Comparison of ENCODE assay signal across 34 cellular contexts in the genomic region with DNA sequence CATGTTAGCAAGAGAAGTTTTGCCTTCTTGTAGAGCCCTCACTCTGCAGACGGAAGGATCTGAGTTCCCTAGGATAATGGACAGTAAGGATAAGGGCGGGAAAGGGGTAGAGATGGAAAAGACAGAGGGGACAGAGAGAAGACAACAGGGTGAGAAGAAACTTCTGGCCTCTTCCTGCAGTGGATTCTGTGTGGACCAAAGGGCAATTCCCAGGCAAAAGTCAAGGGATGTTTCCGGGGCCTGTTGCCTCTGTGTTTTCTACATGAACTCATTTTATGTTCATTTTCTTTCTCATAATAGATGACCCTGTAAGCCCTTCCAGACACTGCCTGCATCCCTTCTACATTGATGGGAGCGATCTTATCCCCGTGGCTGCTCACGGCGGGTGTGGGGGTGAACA. TPM values are rescaled to one million over a fixed set of nuclear protein-coding genes. Genes with fewer than 3 reads are reported as not detected.
"Had no signal": no experiment of that assay in that cellular context is flagged by ENCODE, and none has a peak within 500 bp of the region (broad histone marks: within the 10 kb centered on the region; RNA-seq: fewer than 3 reads in every experiment).

No MANE protein-coding gene starts in this region.

- H3K9me3 ChIP-seq: esophagus squamous epithelium, heart right ventricle, left lung, right atrium auricular region, testis, tibial artery, upper lobe of left lung had no signal

- DNase-seq: effector memory CD4-positive, alpha-beta T cell; esophagus squamous epithelium; foreskin melanocyte; glutamatergic neuron; heart right ventricle; hippocampal formation; left cardiac atrium; left lung; mesenchymal stem cell; naive B cell; stimulated activated CD4-positive, alpha-beta T cell treated with anti-CD3 and anti-CD28 coated beads, Interleukin-2, amount 100 ng/mL, for 24 hours; stimulated activated CD4-positive, alpha-beta T cell treated with anti-CD3 and anti-CD28 coated beads, Interleukin-4, amount 100 ng/mL, for 24 hours; stimulated activated naive CD4-positive, alpha-beta T cell treated with Interleukin-2 at 50 U/mL for 16 hours; testis; tibial artery; upper lobe of left lung had no signal

- H3K9ac ChIP-seq: parathyroid adenoma had no signal

- H3K4me3 Mint-ChIP-seq: dendritic cell treated with granulocyte-macrophage colony-stimulating factor and Interleukin-4, amounts not matched to agents 40 ng/mL and 50 ng/mL, for 4 days; mesothelial cell of epicardium; naive B cell; natural killer cell treated with Interleukin-12 subunit alpha and Interleukin-12 subunit beta and Interleukin-15 and Interleukin-18, amount 100 ng/mL, for 72 hours; neural crest cell; stimulated activated effector memory CD8-positive, alpha-beta T cell treated with anti-CD3 and anti-CD28 coated beads, Interleukin-12 subunit alpha, Interleukin-12 subunit beta, amount 100 ng/mL, for 72 hours had no signal

- H3K36me3 ChIP-seq: esophagus squamous epithelium, heart right ventricle, left lung, right atrium auricular region, tibial artery, upper lobe of left lung had no signal

- H3K27ac ChIP-seq: heart right ventricle, left lung, parathyroid adenoma, right atrium auricular region, testis, tibial artery, upper lobe of left lung had no signal

- H3K4me1 Mint-ChIP-seq: mesothelial cell of epicardium; stimulated activated effector memory CD8-positive, alpha-beta T cell treated with anti-CD3 and anti-CD28 coated beads, Interleukin-12 subunit alpha, Interleukin-12 subunit beta, amount 100 ng/mL, for 72 hours had no signal

- H3K4me3 ChIP-seq: heart right ventricle, left lung, right atrium auricular region, testis, tibial artery, upper lobe of left lung had no signal

- H3K9me3 Mint-ChIP-seq: dendritic cell treated with granulocyte-macrophage colony-stimulating factor and Interleukin-4, amounts not matched to agents 40 ng/mL and 50 ng/mL, for 4 days; mesothelial cell of epicardium; natural killer cell treated with Interleukin-12 subunit alpha and Interleukin-12 subunit beta and Interleukin-15 and Interleukin-18, amount 100 ng/mL, for 72 hours; neural crest cell; stimulated activated effector memory CD8-positive, alpha-beta T cell treated with anti-CD3 and anti-CD28 coated beads, Interleukin-12 subunit alpha, Interleukin-12 subunit beta, amount 100 ng/mL, for 72 hours had no signal

- H3K27me3 Mint-ChIP-seq: dendritic cell treated with granulocyte-macrophage colony-stimulating factor and Interleukin-4, amounts not matched to agents 40 ng/mL and 50 ng/mL, for 4 days had no signal

- H3K27me3 ChIP-seq: esophagus squamous epithelium, left lung, right atrium auricular region, testis, tibial artery, upper lobe of left lung had no signal

- FAIRE-seq: colon, endothelial cell of umbilical vein, islet of Langerhans, urothelium cell line had no signal

- ATAC-seq: left lung; sciatic nerve; stimulated activated effector memory CD8-positive, alpha-beta T cell treated with anti-CD3 and anti-CD28 coated beads, Interleukin-12 subunit alpha, Interleukin-12 subunit beta, amount 100 ng/mL, for 72 hours had no signal

- H3K27ac Mint-ChIP-seq: dendritic cell treated with granulocyte-macrophage colony-stimulating factor and Interleukin-4, amounts not matched to agents 40 ng/mL and 50 ng/mL, for 4 days; mesothelial cell of epicardium; naive B cell; natural killer cell treated with Interleukin-12 subunit alpha and Interleukin-12 subunit beta and Interleukin-15 and Interleukin-18, amount 100 ng/mL, for 72 hours; stimulated activated effector memory CD8-positive, alpha-beta T cell treated with anti-CD3 and anti-CD28 coated beads, Interleukin-12 subunit alpha, Interleukin-12 subunit beta, amount 100 ng/mL, for 72 hours had no signal

- H3K4me1 ChIP-seq: heart right ventricle, left lung, parathyroid adenoma, right atrium auricular region, testis, tibial artery, upper lobe of left lung had no signal

- H3K36me3 Mint-ChIP-seq: mesothelial cell of epicardium; naive B cell; natural killer cell treated with Interleukin-12 subunit alpha and Interleukin-12 subunit beta and Interleukin-15 and Interleukin-18, amount 100 ng/mL, for 72 hours; stimulated activated effector memory CD8-positive, alpha-beta T cell treated with anti-CD3 and anti-CD28 coated beads, Interleukin-12 subunit alpha, Interleukin-12 subunit beta, amount 100 ng/mL, for 72 hours had no signal

RNA-seq across cellular contexts. Expression of gene TMEM238L, which starts 0.6 kb away (rescaled TPM):
- total RNA-seq: cerebellum; endothelial cell of umbilical vein; epithelial cell of proximal tubule; heart right ventricle; kidney epithelial cell; left cardiac atrium; left lung; lung microvascular endothelial cell; mesothelial cell of epicardium; natural killer cell treated with Interleukin-12 subunit alpha and Interleukin-12 subunit beta and Interleukin-15 and Interleukin-18, amount 100 ng/mL, for 72 hours; neural crest cell; osteoblast; progenitor cell of endocrine pancreas; right atrium auricular region; sciatic nerve; testis; upper lobe of left lung had no signal
- polyA plus RNA-seq: endothelial cell of umbilical vein, heart right ventricle had no signal

RNA-seq across cellular contexts. Expression of gene PIRT, which starts 33.3 kb away (rescaled TPM):
- total RNA-seq: endothelial cell of umbilical vein; epithelial cell of proximal tubule; esophagus squamous epithelium; heart right ventricle; kidney epithelial cell; left cardiac atrium; left lung; lung microvascular endothelial cell; mesothelial cell of epicardium; natural killer cell treated with Interleukin-12 subunit alpha and Interleukin-12 subunit beta and Interleukin-15 and Interleukin-18, amount 100 ng/mL, for 72 hours; osteoblast; progenitor cell of endocrine pancreas; right atrium auricular region; sciatic nerve; upper lobe of left lung had no signal
- polyA plus RNA-seq: endothelial cell of umbilical vein, heart right ventricle had no signal
